ENCODE assay signal across 1 cellular context in genomic region chr18:11980555-11981382, GRCh38.
TF ChIP-seq lines count a peak whose summit lies in the region.

No MANE protein-coding gene starts in this region.

TF ChIP-seq in H1, 55 proteins besides CTCF, POLR2A, EP300 and RAD21:
- TF ChIP-seq CHD1 (IDR thresholded peaks at IDR 0.05; ENCODE audit: low read depth, low read length) (no peak), RFX5 (IDR thresholded peaks at IDR 0.05; ENCODE audit: borderline replicate concordance, low read depth, low read length) (no peak), KDM1A (IDR thresholded peaks at IDR 0.05; ENCODE audit: borderline replicate concordance, low read length) (no peak), SIRT6 (IDR thresholded peaks at IDR 0.05; ENCODE audit: low read length) (no peak), SP4 (IDR thresholded peaks at IDR 0.05; ENCODE audit: low read length) (peak; percentile 77; the same call in 1 of the 2 replicates), EZH2 (IDR thresholded peaks at IDR 0.05; ENCODE audit: low read depth, low read length, severe bottlenecking) (no peak), E2F6 (IDR thresholded peaks at IDR 0.05) (peak; percentile 93), TBP (IDR thresholded peaks at IDR 0.05; ENCODE audit: low read depth, low read length) (peak; percentile 44; the same call in 1 of the 2 replicates), RBBP5 (IDR thresholded peaks at IDR 0.05; ENCODE audit: borderline replicate concordance, low read depth, low read length) (peak; percentile 60; the same call in 1 of the 2 replicates), NANOG (IDR thresholded peaks at IDR 0.05; ENCODE audit: insufficient read depth, low read depth, low read length, poor library complexity, severe bottlenecking) (no peak), CTBP2 (IDR thresholded peaks at IDR 0.05; ENCODE audit: borderline replicate concordance, insufficient read depth, insufficient read length, low read length) (no peak), CREB1 (IDR thresholded peaks at IDR 0.05) (peak; percentile 56; the same call in 1 of the 2 replicates), SUZ12 (IDR thresholded peaks at IDR 0.05; ENCODE audit: low read length) (no peak), KDM4A (IDR thresholded peaks at IDR 0.05; ENCODE audit: low read depth, low read length, severe bottlenecking) (peak; percentile 65), BCL11A (IDR thresholded peaks at IDR 0.05; ENCODE audit: low read depth in 2 of 2, low read length in 2 of 2) (no peak), CBX8 (IDR thresholded peaks at IDR 0.05; ENCODE audit: borderline replicate concordance, low read depth, low read length) (no peak), CBX5 (IDR thresholded peaks at IDR 0.05; ENCODE audit: low read depth, low read length) (no peak), HDAC6 (IDR thresholded peaks at IDR 0.05; ENCODE audit: low read depth, low read length) (no peak), CHD2 (IDR thresholded peaks at IDR 0.05; ENCODE audit: low read length) (peak; percentile 31; the same call in 1 of the 2 replicates), TAF1 (IDR thresholded peaks at IDR 0.05; ENCODE audit: low read depth, low read length) (peak; percentile 74; the same call in 1 of the 2 replicates), PHF8 (conservative IDR thresholded peaks at IDR 0.05; ENCODE audit: low read depth, low read length) (peak; percentile 87), SRF (IDR thresholded peaks at IDR 0.05; ENCODE audit: low read depth, low read length) (0 out of 2 replicates have a peak, but pooled peaks have one; percentile 2), TCF12 (IDR thresholded peaks at IDR 0.05; ENCODE audit: low read depth, low read length) (0 out of 2 replicates have a peak, but pooled peaks have one; percentile 14), HDAC2 (IDR thresholded peaks at IDR 0.05; ENCODE audit: borderline replicate concordance in 1 of 2, low read depth in 2 of 2, low read length in 2 of 2) (peak in 1 of 2 experiments; percentile 82; a peak in 1 of 4 replicates), SIN3A (conservative IDR thresholded peaks at IDR 0.05 in 1 of 2, IDR thresholded peaks at IDR 0.05 in 1 of 2; ENCODE audit: low read depth in 1 of 2, low read length in 2 of 2) (0 out of 4 replicates have a peak, but pooled peaks of 1 of the 2 experiments have one; percentile 18), POLR2AphosphoS5 (IDR thresholded peaks at IDR 0.05; ENCODE audit: low read depth, low read length) (peak; percentile 73; the same call in 1 of the 2 replicates), MAX (IDR thresholded peaks at IDR 0.05) (peak; percentile 87), CEBPB (IDR thresholded peaks at IDR 0.05; ENCODE audit: low read depth, low read length) (no peak), ASH2L (IDR thresholded peaks at IDR 0.05; ENCODE audit: low read length) (peak; percentile 89), EGR1 (IDR thresholded peaks at IDR 0.05; ENCODE audit: borderline replicate concordance, low read depth, low read length) (peak; percentile 15; the same call in 1 of the 2 replicates), SP1 (IDR thresholded peaks at IDR 0.05; ENCODE audit: low read depth, low read length) (peak; percentile 94), MAFK (IDR thresholded peaks at IDR 0.05; ENCODE audit: low read depth, low read length) (no peak), KDM5A (IDR thresholded peaks at IDR 0.05; ENCODE audit: low read length) (no peak), SIX5 (IDR thresholded peaks at IDR 0.05; ENCODE audit: low read depth, low read length) (no peak), GABPA (IDR thresholded peaks at IDR 0.05; ENCODE audit: borderline replicate concordance, insufficient read depth, low read length) (no peak), ZNF274 (IDR thresholded peaks at IDR 0.05; ENCODE audit: borderline replicate concordance, extremely low read depth, low read length) (no peak)
